10 cellular contexts compared by ENCODE assay signal in the genomic region with DNA sequence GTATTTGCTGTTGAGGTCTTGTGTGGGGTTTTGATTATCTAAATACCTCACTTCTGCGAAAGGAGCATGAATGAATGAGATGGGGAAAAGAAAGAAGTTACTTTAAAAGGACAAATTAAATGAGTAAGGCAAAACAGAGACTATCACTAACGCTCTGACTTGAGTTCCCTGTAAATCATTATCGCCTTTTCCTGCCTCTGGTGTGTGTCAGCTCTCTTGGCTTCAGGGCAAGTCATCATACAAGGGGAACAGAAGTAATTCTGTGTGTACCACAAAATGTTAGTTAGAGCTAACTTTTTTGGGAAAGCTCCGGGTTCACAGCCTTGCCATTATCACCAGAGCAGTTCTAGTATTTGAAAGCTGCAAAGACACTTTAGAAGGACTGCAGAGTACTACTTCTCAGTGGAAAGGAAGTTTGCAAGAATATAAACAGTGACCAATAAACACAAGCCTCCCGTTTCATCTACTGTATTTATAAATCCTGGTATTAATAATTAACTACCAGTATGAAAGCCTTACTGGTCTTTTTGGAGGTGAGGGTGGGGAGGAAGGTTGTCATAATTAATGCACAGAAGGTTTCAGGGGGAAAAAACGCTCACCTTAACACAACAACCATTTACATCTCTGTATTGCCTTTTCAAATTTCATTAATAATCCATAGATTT. TPM values are rescaled to one million over a fixed set of nuclear protein-coding genes. Genes with fewer than 3 reads are reported as not detected.
A peak's percentile ranks its signal among the peaks of the same experiment; 100 is the strongest.
DNase-seq lines count a peak whose midpoint lies in the region; ATAC-seq and TF ChIP-seq lines count a peak whose summit lies in the region.
"Had no signal": no experiment of that assay in that cellular context is flagged by ENCODE, and none has a peak within 500 bp of the region (broad histone marks: within the 10 kb centered on the region; RNA-seq: fewer than 3 reads in every experiment).

No MANE protein-coding gene starts in this region.

- H3K9ac ChIP-seq in NT2/D1 (ENCODE audit: insufficient read length, low read depth) (peak overlapping the region; percentile 64), parathyroid adenoma (no peak overlapping the region)

- no peak for DNase-seq in activated CD4-positive, alpha-beta T cell treated with anti-CD3 and anti-CD28 coated beads, Interleukin-2, amount 10 ng/mL, durations not matched to agents 7 days and 5 days
- DNase-seq in activated CD4-positive, alpha-beta T cell treated with anti-CD3 and anti-CD28 coated beads for 1 hour = no peak
- DNase-seq in NT2/D1 (ENCODE audit: low read depth, low spot score) = no peak
- DNase-seq in effector memory CD8-positive, alpha-beta T cell = no peak
- no peak for DNase-seq in stimulated activated naive CD4-positive, alpha-beta T cell treated with Interleukin-2 at 50 U/mL for 16 hours (lab: John Stamatoyannopoulos, UW)
- DNase-seq: NCI-H1417 treated with DMSO at 0.1 percent for 48 hours, spleen had no signal

- H3K27ac Mint-ChIP-seq in activated CD4-positive, alpha-beta T cell treated with anti-CD3 and anti-CD28 coated beads, Interleukin-2, amount 10 ng/mL, durations not matched to agents 7 days and 5 days = no peak overlapping the region
- peak overlapping the region in 1 of 2 donors; percentile 99 for H3K27ac Mint-ChIP-seq in effector memory CD8-positive, alpha-beta T cell

- peak overlapping the region; percentile 89 for H3K4me2 ChIP-seq in parathyroid adenoma (ENCODE audit: low read length)

- H3K36me3 ChIP-seq in NT2/D1 (ENCODE audit: insufficient read depth, insufficient read length, low read length) (peaks cover 18% of the 10 kb centered on the region), parathyroid adenoma (ENCODE audit: control insufficient read depth, insufficient read depth, low read length) (no peaks in the 10 kb centered on the region), gastroesophageal sphincter (peaks cover 0 to 16% of the 10 kb centered on the region in 2 donors)

- H3K4me3 Mint-ChIP-seq in activated CD4-positive, alpha-beta T cell treated with anti-CD3 and anti-CD28 coated beads, Interleukin-2, amount 10 ng/mL, durations not matched to agents 7 days and 5 days = peak overlapping the region; percentile 88
- peak overlapping the region; percentile 90 to 97 for H3K4me3 Mint-ChIP-seq in effector memory CD8-positive, alpha-beta T cell

- H3K4me3 ChIP-seq in NT2/D1 (ENCODE audit: insufficient read length, low read depth) = no peak overlapping the region
- no peak overlapping the region for H3K4me3 ChIP-seq in parathyroid adenoma (ENCODE audit: low read depth, low read length)
- no peak overlapping the region for H3K4me3 ChIP-seq in gastroesophageal sphincter

- no peaks in the 10 kb centered on the region for H3K27me3 Mint-ChIP-seq in activated CD4-positive, alpha-beta T cell treated with anti-CD3 and anti-CD28 coated beads, Interleukin-2, amount 10 ng/mL, durations not matched to agents 7 days and 5 days
- H3K27me3 Mint-ChIP-seq in effector memory CD8-positive, alpha-beta T cell = no peaks in the 10 kb centered on the region

- WGBS in gastroesophageal sphincter (ENCODE audit: low coverage in 1 of 2), 2 donors = 35 to 41% methylated on average over 5 to 6 of the region's 6 CpGs

- no peaks in the 10 kb centered on the region for H3K9me3 ChIP-seq in NT2/D1 (ENCODE audit: insufficient read depth, low read length)
- no peaks in the 10 kb centered on the region for H3K9me3 ChIP-seq in parathyroid adenoma (ENCODE audit: control insufficient read depth, low read length)
- H3K9me3 ChIP-seq in gastroesophageal sphincter = no peaks in the 10 kb centered on the region
- H3K9me3 ChIP-seq: spleen had no signal

- H2AFZ ChIP-seq in parathyroid adenoma = peak overlapping the region; percentile 92

- H3K79me2 ChIP-seq in parathyroid adenoma = peaks cover 8% of the 10 kb centered on the region

- TF ChIP-seq CTCF in parathyroid adenoma (IDR thresholded peaks at IDR 0.05) (no peak), gastroesophageal sphincter (IDR thresholded peaks at IDR 0.05) (no peak)

- TF ChIP-seq EP300 in gastroesophageal sphincter (IDR thresholded peaks at IDR 0.05) = no peak

- CTCF ChIA-PET in activated CD4-positive, alpha-beta T cell treated with anti-CD3 and anti-CD28 coated beads, Interleukin-2, amount 10 ng/mL, durations not matched to agents 7 days and 5 days (lab: Charles Lee) = interaction anchor here (0.7 kb wide), 1 partner anchor 53 kb away, joined by 3 read pairs; no protein-coding TSS in a partner anchor

- H3K4me1 Mint-ChIP-seq in activated CD4-positive, alpha-beta T cell treated with anti-CD3 and anti-CD28 coated beads, Interleukin-2, amount 10 ng/mL, durations not matched to agents 7 days and 5 days = peaks cover 26% of the 10 kb centered on the region
- peaks cover 20 to 24% of the 10 kb centered on the region in 2 donors for H3K4me1 Mint-ChIP-seq in effector memory CD8-positive, alpha-beta T cell (ENCODE audit: low read depth in 2 of 2)

- H3K4me1 ChIP-seq in NT2/D1 (ENCODE audit: insufficient read depth, insufficient read length) (no peaks in the 10 kb centered on the region), parathyroid adenoma (no peaks in the 10 kb centered on the region), gastroesophageal sphincter (peaks cover 0 to 28% (median 10%) of the 10 kb centered on the region in 3 donors)

- TF ChIP-seq POLR2A in gastroesophageal sphincter (IDR thresholded peaks at IDR 0.05) = no peak

- no peaks in the 10 kb centered on the region for H3K9me3 Mint-ChIP-seq in activated CD4-positive, alpha-beta T cell treated with anti-CD3 and anti-CD28 coated beads, Interleukin-2, amount 10 ng/mL, durations not matched to agents 7 days and 5 days
- no peaks in the 10 kb centered on the region for H3K9me3 Mint-ChIP-seq in effector memory CD8-positive, alpha-beta T cell

- POLR2A ChIA-PET in activated CD4-positive, alpha-beta T cell treated with anti-CD3 and anti-CD28 coated beads, Interleukin-2, amount 10 ng/mL, durations not matched to agents 7 days and 5 days (lab: Charles Lee) = no interaction called here

- H3K36me3 Mint-ChIP-seq in activated CD4-positive, alpha-beta T cell treated with anti-CD3 and anti-CD28 coated beads, Interleukin-2, amount 10 ng/mL, durations not matched to agents 7 days and 5 days (ENCODE audit: low read depth) = peaks cover 3% of the 10 kb centered on the region
- peaks cover 19% of the 10 kb centered on the region for H3K36me3 Mint-ChIP-seq in effector memory CD8-positive, alpha-beta T cell (ENCODE audit: insufficient read depth)

- H3K27ac ChIP-seq in parathyroid adenoma (no peak overlapping the region), gastroesophageal sphincter (no peak overlapping the region)

- H3K27me3 ChIP-seq in NT2/D1 (ENCODE audit: insufficient read depth, insufficient read length) = no peaks in the 10 kb centered on the region
- no peaks in the 10 kb centered on the region for H3K27me3 ChIP-seq in parathyroid adenoma (ENCODE audit: control insufficient read depth, insufficient read depth, low read length)
- H3K27me3 ChIP-seq in gastroesophageal sphincter = no peaks in the 10 kb centered on the region
- H3K27me3 ChIP-seq: spleen had no signal

- no peak for ATAC-seq in effector memory CD8-positive, alpha-beta T cell (replicated peaks)
- ATAC-seq in GM21528 (IDR thresholded peaks at IDR 0.05; ENCODE audit: low FRiP score, unreplicated experiment) (no peak), gastroesophageal sphincter (no peak)

RNA-seq across cellular contexts. Expression of gene DZANK1, which starts 1.2 kb away (rescaled TPM):
- 1 to 10 TPM; 1.6 to 1.7 TPM for total RNA-seq in activated CD4-positive, alpha-beta T cell treated with anti-CD3 and anti-CD28 coated beads, Interleukin-2, amount 10 ng/mL, durations not matched to agents 7 days and 5 days
- total RNA-seq in gastroesophageal sphincter = 1 to 10 TPM; 1.4 to 2.3 (median 2.0) TPM

RNA-seq across cellular contexts. Expression of gene POLR3F, which starts 1.5 kb away (rescaled TPM):
- 1 to 10 TPM; 8.1 to 9.3 TPM for total RNA-seq in activated CD4-positive, alpha-beta T cell treated with anti-CD3 and anti-CD28 coated beads, Interleukin-2, amount 10 ng/mL, durations not matched to agents 7 days and 5 days
- 10 to 100 TPM in 3 of 4 donors, 1 to 10 TPM in 1; 8.7 to 16.4 (median 13.1) TPM for total RNA-seq in gastroesophageal sphincter

RNA-seq across cellular contexts. Expression of gene RBBP9, which starts 31.4 kb away (rescaled TPM):
- 10 to 100 TPM; 11.6 to 12.9 TPM for total RNA-seq in activated CD4-positive, alpha-beta T cell treated with anti-CD3 and anti-CD28 coated beads, Interleukin-2, amount 10 ng/mL, durations not matched to agents 7 days and 5 days
- 10 to 100 TPM; 14.9 to 27.0 (median 21.2) TPM for total RNA-seq in gastroesophageal sphincter

RNA-seq across cellular contexts. Expression of gene SEC23B, which starts 42.1 kb away (rescaled TPM):
- 10 to 100 TPM; 65.8 to 69.6 TPM for total RNA-seq in activated CD4-positive, alpha-beta T cell treated with anti-CD3 and anti-CD28 coated beads, Interleukin-2, amount 10 ng/mL, durations not matched to agents 7 days and 5 days
- total RNA-seq in gastroesophageal sphincter = 10 to 100 TPM; 18.6 to 27.5 (median 20.2) TPM
